Comparison of ENCODE assay signal across 1 cellular context in the genomic region with DNA sequence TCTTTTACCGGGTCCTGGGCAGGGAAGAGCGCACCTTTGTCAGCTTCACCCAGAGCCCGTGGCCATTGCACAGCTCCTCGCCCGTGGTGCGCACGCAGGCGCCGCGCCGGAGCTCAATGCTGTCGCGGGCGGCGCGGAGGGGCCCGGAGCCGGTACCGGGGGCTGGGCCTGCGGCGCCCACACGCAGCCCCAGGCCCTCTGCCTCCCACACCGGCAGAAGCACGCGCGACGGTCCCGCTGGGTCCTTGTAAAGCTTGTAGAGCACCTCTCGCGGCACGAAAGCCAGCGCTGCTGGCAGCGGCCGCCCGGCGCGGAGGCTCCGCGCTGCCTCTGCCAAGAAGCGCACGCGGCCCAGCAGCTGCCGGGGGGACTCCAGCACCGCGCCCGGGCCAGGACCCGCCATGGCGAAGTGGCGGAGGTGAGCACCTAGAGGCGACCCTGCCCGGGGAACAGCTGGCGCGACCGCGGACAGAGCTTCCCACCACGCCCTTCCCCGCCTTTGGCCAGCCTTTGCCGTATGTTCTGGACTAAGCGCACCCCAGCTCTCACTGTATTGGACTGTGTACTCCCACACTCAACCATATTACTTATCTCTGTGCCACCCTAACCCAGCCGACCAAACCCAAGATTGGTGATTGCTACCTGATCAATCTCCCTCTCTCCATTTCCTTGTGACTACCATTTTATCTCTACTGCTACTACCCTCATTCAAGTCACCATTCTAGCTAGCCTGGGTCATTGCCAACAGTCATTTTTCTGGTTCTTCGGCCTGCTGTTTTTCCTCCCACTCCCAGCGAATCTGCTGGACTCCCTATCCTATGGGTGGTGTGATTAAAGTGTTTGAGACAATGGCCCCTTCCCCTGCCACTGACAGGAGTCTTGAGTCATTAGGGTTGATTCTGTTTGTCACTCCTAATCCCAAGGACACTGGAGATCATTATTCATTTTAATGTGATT.
TF ChIP-seq lines count a peak whose summit lies in the region.

A gene (minus strand): TSS at position 470 of the 957 bp plus-strand sequence. CDS start 67 bp downstream, at position 403.

TF ChIP-seq in K562, 482 proteins besides CTCF, POLR2A, EP300 and RAD21 (continued from another document and continues in another):
- TF ChIP-seq, protein P1, sequence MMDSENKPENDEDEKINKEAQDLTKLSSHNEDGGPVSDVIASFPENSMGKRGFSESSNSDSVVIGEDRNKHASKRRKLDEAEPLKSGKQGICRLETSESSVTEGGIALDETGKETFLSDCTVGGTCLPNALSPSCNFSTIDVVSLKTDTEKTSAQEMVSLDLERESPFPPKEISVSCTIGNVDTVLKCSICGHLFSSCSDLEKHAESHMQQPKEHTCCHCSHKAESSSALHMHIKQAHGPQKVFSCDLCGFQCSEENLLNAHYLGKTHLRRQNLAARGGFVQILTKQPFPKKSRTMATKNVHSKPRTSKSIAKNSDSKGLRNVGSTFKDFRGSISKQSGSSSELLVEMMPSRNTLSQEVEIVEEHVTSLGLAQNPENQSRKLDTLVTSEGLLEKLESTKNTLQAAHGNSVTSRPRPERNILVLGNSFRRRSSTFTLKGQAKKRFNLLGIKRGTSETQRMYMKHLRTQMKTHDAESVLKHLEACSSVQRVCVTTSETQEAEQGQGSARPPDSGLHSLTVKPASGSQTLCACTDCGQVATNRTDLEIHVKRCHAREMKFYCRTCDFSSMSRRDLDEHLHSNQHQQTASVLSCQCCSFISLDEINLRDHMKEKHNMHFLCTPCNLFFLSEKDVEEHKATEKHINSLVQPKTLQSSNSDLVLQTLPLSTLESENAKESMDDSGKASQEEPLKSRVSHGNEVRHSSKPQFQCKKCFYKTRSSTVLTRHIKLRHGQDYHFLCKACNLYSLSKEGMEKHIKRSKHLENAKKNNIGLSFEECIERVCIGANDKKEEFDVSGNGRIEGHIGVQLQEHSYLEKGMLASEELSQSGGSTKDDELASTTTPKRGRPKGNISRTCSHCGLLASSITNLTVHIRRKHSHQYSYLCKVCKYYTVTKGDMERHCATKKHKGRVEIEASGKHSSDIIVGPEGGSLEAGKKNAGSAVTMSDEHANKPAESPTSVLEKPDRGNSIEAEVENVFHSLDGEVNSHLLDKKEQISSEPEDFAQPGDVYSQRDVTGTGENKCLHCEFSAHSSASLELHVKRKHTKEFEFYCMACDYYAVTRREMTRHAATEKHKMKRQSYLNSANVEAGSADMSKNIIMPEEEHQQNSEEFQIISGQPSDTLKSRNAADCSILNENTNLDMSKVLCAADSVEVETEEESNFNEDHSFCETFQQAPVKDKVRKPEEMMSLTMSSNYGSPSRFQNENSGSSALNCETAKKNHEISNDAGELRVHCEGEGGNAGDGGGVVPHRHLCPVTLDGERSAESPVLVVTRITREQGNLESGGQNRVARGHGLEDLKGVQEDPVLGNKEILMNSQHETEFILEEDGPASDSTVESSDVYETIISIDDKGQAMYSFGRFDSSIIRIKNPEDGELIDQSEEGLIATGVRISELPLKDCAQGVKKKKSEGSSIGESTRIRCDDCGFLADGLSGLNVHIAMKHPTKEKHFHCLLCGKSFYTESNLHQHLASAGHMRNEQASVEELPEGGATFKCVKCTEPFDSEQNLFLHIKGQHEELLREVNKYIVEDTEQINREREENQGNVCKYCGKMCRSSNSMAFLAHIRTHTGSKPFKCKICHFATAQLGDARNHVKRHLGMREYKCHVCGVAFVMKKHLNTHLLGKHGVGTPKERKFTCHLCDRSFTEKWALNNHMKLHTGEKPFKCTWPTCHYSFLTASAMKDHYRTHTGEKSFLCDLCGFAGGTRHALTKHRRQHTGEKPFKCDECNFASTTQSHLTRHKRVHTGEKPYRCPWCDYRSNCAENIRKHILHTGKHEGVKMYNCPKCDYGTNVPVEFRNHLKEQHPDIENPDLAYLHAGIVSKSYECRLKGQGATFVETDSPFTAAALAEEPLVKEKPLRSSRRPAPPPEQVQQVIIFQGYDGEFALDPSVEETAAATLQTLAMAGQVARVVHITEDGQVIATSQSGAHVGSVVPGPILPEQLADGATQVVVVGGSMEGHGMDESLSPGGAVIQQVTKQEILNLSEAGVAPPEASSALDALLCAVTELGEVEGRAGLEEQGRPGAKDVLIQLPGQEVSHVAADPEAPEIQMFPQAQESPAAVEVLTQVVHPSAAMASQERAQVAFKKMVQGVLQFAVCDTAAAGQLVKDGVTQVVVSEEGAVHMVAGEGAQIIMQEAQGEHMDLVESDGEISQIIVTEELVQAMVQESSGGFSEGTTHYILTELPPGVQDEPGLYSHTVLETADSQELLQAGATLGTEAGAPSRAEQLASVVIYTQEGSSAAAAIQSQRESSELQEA (IDR thresholded peaks at IDR 0.05; ENCODE audit: low read depth): no peak
- TF ChIP-seq SP2 (IDR thresholded peaks at IDR 0.05; ENCODE audit: extremely low read depth, low read depth, low read length, poor library complexity, severe bottlenecking) (no peak), TRIM28 (IDR thresholded peaks at IDR 0.05) (0 out of 2 replicates have a peak, but pooled peaks have one; percentile 33), TAF1 (IDR thresholded peaks at IDR 0.05; ENCODE audit: control insufficient read depth, extremely low read depth, insufficient read depth, low read length, severe bottlenecking) (peak; percentile 48), NCOA1 (IDR thresholded peaks at IDR 0.05; ENCODE audit: low read depth) (peak; percentile 61; the same call in 1 of the 2 replicates), ZNF785 (CRISPR knock-in tag; IDR thresholded peaks at IDR 0.05) (no peak), ZNF778 (CRISPR knock-in tag; IDR thresholded peaks at IDR 0.05) (no peak), ZNF445 (CRISPR knock-in tag; IDR thresholded peaks at IDR 0.05; ENCODE audit: low read depth) (no peak), RBM15 (IDR thresholded peaks at IDR 0.05; ENCODE audit: insufficient read depth, low read length) (no peak), TCF3 (CRISPR knock-in tag; IDR thresholded peaks at IDR 0.05) (peak; percentile 34), DDX20 (tag; IDR thresholded peaks at IDR 0.05; ENCODE audit: low read depth) (no peak), MCM2 (IDR thresholded peaks at IDR 0.05; ENCODE audit: low read depth) (no peak), SUPT5H (IDR thresholded peaks at IDR 0.05) (no peak; the same call in 1 of the 2 replicates), ZNF384 (IDR thresholded peaks at IDR 0.05; ENCODE audit: low read depth, low read length) (no peak), OTX1 (CRISPR knock-in tag; IDR thresholded peaks at IDR 0.05) (0 out of 2 replicates have a peak, but pooled peaks have one; percentile 31), TEAD1 (CRISPR knock-in tag; IDR thresholded peaks at IDR 0.05) (peak in 1 of 2 experiments; percentile 52; a peak in 1 of 4 replicates), HLTF (IDR thresholded peaks at IDR 0.05) (peak; percentile 86; the same call in 1 of the 2 replicates), POLR2G (IDR thresholded peaks at IDR 0.05; ENCODE audit: low read depth, low read length) (peak; percentile 83), NR3C1 (CRISPR knock-in tag; IDR thresholded peaks at IDR 0.05) (no peak), MTF1 (CRISPR knock-in tag; IDR thresholded peaks at IDR 0.05; ENCODE audit: borderline replicate concordance) (no peak), ELF4 (CRISPR knock-in tag; IDR thresholded peaks at IDR 0.05) (peak; percentile 58; the same call in 1 of the 2 replicates), ZNF436 (CRISPR knock-in tag; IDR thresholded peaks at IDR 0.05) (no peak), KLF6 (CRISPR knock-in tag; IDR thresholded peaks at IDR 0.05; ENCODE audit: borderline replicate concordance) (peak; percentile 84; the same call in 1 of the 2 replicates), BMI1 (IDR thresholded peaks at IDR 0.05; ENCODE audit: low read length) (no peak), RCOR1 (IDR thresholded peaks at IDR 0.05; ENCODE audit: borderline replicate concordance in 1 of 2, low read depth in 2 of 2, low read length in 2 of 2) (no peak; a peak in 1 of 4 replicates)
- TF ChIP-seq, protein P2, sequence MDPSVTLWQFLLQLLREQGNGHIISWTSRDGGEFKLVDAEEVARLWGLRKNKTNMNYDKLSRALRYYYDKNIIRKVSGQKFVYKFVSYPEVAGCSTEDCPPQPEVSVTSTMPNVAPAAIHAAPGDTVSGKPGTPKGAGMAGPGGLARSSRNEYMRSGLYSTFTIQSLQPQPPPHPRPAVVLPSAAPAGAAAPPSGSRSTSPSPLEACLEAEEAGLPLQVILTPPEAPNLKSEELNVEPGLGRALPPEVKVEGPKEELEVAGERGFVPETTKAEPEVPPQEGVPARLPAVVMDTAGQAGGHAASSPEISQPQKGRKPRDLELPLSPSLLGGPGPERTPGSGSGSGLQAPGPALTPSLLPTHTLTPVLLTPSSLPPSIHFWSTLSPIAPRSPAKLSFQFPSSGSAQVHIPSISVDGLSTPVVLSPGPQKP (CRISPR knock-in tag; IDR thresholded peaks at IDR 0.05): no peak
- TF ChIP-seq, protein P3, sequence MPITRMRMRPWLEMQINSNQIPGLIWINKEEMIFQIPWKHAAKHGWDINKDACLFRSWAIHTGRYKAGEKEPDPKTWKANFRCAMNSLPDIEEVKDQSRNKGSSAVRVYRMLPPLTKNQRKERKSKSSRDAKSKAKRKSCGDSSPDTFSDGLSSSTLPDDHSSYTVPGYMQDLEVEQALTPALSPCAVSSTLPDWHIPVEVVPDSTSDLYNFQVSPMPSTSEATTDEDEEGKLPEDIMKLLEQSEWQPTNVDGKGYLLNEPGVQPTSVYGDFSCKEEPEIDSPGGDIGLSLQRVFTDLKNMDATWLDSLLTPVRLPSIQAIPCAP (CRISPR knock-in tag; IDR thresholded peaks at IDR 0.05; ENCODE audit: borderline replicate concordance): no peak
- TF ChIP-seq, protein P4, sequence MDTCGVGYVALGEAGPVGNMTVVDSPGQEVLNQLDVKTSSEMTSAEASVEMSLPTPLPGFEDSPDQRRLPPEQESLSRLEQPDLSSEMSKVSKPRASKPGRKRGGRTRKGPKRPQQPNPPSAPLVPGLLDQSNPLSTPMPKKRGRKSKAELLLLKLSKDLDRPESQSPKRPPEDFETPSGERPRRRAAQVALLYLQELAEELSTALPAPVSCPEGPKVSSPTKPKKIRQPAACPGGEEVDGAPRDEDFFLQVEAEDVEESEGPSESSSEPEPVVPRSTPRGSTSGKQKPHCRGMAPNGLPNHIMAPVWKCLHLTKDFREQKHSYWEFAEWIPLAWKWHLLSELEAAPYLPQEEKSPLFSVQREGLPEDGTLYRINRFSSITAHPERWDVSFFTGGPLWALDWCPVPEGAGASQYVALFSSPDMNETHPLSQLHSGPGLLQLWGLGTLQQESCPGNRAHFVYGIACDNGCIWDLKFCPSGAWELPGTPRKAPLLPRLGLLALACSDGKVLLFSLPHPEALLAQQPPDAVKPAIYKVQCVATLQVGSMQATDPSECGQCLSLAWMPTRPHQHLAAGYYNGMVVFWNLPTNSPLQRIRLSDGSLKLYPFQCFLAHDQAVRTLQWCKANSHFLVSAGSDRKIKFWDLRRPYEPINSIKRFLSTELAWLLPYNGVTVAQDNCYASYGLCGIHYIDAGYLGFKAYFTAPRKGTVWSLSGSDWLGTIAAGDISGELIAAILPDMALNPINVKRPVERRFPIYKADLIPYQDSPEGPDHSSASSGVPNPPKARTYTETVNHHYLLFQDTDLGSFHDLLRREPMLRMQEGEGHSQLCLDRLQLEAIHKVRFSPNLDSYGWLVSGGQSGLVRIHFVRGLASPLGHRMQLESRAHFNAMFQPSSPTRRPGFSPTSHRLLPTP (IDR thresholded peaks at IDR 0.05; ENCODE audit: borderline replicate concordance, extremely low read depth, insufficient read length): no peak
- TF ChIP-seq, protein P5, sequence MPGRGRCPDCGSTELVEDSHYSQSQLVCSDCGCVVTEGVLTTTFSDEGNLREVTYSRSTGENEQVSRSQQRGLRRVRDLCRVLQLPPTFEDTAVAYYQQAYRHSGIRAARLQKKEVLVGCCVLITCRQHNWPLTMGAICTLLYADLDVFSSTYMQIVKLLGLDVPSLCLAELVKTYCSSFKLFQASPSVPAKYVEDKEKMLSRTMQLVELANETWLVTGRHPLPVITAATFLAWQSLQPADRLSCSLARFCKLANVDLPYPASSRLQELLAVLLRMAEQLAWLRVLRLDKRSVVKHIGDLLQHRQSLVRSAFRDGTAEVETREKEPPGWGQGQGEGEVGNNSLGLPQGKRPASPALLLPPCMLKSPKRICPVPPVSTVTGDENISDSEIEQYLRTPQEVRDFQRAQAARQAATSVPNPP (IDR thresholded peaks at IDR 0.05; ENCODE audit: borderline replicate concordance, insufficient read depth, insufficient read length): no peak
- TF ChIP-seq, protein P6, sequence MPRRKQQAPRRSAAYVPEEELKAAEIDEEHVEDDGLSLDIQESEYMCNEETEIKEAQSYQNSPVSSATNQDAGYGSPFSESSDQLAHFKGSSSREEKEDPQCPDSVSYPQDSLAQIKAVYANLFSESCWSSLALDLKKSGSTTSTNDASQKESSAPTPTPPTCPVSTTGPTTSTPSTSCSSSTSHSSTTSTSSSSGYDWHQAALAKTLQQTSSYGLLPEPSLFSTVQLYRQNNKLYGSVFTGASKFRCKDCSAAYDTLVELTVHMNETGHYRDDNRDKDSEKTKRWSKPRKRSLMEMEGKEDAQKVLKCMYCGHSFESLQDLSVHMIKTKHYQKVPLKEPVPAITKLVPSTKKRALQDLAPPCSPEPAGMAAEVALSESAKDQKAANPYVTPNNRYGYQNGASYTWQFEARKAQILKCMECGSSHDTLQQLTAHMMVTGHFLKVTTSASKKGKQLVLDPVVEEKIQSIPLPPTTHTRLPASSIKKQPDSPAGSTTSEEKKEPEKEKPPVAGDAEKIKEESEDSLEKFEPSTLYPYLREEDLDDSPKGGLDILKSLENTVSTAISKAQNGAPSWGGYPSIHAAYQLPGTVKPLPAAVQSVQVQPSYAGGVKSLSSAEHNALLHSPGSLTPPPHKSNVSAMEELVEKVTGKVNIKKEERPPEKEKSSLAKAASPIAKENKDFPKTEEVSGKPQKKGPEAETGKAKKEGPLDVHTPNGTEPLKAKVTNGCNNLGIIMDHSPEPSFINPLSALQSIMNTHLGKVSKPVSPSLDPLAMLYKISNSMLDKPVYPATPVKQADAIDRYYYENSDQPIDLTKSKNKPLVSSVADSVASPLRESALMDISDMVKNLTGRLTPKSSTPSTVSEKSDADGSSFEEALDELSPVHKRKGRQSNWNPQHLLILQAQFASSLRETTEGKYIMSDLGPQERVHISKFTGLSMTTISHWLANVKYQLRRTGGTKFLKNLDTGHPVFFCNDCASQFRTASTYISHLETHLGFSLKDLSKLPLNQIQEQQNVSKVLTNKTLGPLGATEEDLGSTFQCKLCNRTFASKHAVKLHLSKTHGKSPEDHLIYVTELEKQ (CRISPR knock-in tag; IDR thresholded peaks at IDR 0.05): no peak
- TF ChIP-seq, protein P7, sequence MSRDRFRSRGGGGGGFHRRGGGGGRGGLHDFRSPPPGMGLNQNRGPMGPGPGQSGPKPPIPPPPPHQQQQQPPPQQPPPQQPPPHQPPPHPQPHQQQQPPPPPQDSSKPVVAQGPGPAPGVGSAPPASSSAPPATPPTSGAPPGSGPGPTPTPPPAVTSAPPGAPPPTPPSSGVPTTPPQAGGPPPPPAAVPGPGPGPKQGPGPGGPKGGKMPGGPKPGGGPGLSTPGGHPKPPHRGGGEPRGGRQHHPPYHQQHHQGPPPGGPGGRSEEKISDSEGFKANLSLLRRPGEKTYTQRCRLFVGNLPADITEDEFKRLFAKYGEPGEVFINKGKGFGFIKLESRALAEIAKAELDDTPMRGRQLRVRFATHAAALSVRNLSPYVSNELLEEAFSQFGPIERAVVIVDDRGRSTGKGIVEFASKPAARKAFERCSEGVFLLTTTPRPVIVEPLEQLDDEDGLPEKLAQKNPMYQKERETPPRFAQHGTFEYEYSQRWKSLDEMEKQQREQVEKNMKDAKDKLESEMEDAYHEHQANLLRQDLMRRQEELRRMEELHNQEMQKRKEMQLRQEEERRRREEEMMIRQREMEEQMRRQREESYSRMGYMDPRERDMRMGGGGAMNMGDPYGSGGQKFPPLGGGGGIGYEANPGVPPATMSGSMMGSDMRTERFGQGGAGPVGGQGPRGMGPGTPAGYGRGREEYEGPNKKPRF (IDR thresholded peaks at IDR 0.05; ENCODE audit: low read depth, low read length): no peak
